Comparison of ENCODE assay signal across 10 cellular contexts in genomic region chr9:70405808-70406445, GRCh38. TPM values are rescaled to one million over a fixed set of nuclear protein-coding genes. Genes with fewer than 3 reads are reported as not detected.
A peak's percentile ranks its signal among the peaks of the same experiment; 100 is the strongest.
DNase-seq lines count a peak whose midpoint lies in the region; ATAC-seq and TF ChIP-seq lines count a peak whose summit lies in the region.
"Had no signal": no experiment of that assay in that cellular context is flagged by ENCODE, and none has a peak within 500 bp of the region (broad histone marks: within the 10 kb centered on the region; RNA-seq: fewer than 3 reads in every experiment).

No MANE protein-coding gene starts in this region.

- peaks cover 10% of the 10 kb centered on the region for H3K36me3 Mint-ChIP-seq in activated CD4-positive, alpha-beta T cell treated with anti-CD3 and anti-CD28 coated beads, Interleukin-2, amount 10 ng/mL, durations not matched to agents 7 days and 5 days (ENCODE audit: low read depth)

- WGBS in esophagus squamous epithelium, 2 donors: 45 to 55% methylated on average over 3 of the region's 3 CpGs
- 51 to 61% (median 53%) methylated on average over 3 of the region's 3 CpGs for WGBS in stomach, 5 donors

- peaks cover 0 to 13% (median 0%) of the 10 kb centered on the region in 3 donors for H3K36me3 ChIP-seq in esophagus squamous epithelium
- H3K36me3 ChIP-seq in stomach: peaks cover 0 to 14% (median 9%) of the 10 kb centered on the region in 4 donors

- peaks cover 68% of the 10 kb centered on the region for H3K4me1 Mint-ChIP-seq in activated CD4-positive, alpha-beta T cell treated with anti-CD3 and anti-CD28 coated beads, Interleukin-2, amount 10 ng/mL, durations not matched to agents 7 days and 5 days

- intact Hi-C loops in esophagus squamous epithelium (cut with DNase I): no loop called here
- intact Hi-C loops in stomach (cut with DNase I; ENCODE audit: low total_unique reads): no loop called here

- H3K9me3 Mint-ChIP-seq in activated CD4-positive, alpha-beta T cell treated with anti-CD3 and anti-CD28 coated beads, Interleukin-2, amount 10 ng/mL, durations not matched to agents 7 days and 5 days: no peaks in the 10 kb centered on the region

- H3K9me3 ChIP-seq in esophagus squamous epithelium (no peaks in the 10 kb centered on the region), stomach (no peaks in the 10 kb centered on the region)

- POLR2A ChIA-PET in activated CD4-positive, alpha-beta T cell treated with anti-CD3 and anti-CD28 coated beads, Interleukin-2, amount 10 ng/mL, durations not matched to agents 7 days and 5 days (lab: Charles Lee): no interaction called here

- no peaks in the 10 kb centered on the region for H3K27me3 Mint-ChIP-seq in activated CD4-positive, alpha-beta T cell treated with anti-CD3 and anti-CD28 coated beads, Interleukin-2, amount 10 ng/mL, durations not matched to agents 7 days and 5 days

- TF ChIP-seq CTCF in esophagus squamous epithelium (IDR thresholded peaks at IDR 0.05) (no peak), stomach (IDR thresholded peaks at IDR 0.05) (no peak)

- no peak for TF ChIP-seq POLR2A in esophagus squamous epithelium (IDR thresholded peaks at IDR 0.05)
- no peak for TF ChIP-seq POLR2A in stomach (IDR thresholded peaks at IDR 0.05)

- peak overlapping the region; percentile 84 for H3K27ac Mint-ChIP-seq in activated CD4-positive, alpha-beta T cell treated with anti-CD3 and anti-CD28 coated beads, Interleukin-2, amount 10 ng/mL, durations not matched to agents 7 days and 5 days

- peak; percentile 8 for ATAC-seq in HG03439 (IDR thresholded peaks at IDR 0.05; ENCODE audit: unreplicated experiment)

- no peaks in the 10 kb centered on the region for H3K27me3 ChIP-seq in esophagus squamous epithelium
- H3K27me3 ChIP-seq in stomach: no peaks in the 10 kb centered on the region

- H3K4me1 ChIP-seq in esophagus squamous epithelium: peaks cover 32 to 96% (median 43%) of the 10 kb centered on the region in 3 donors
- H3K4me1 ChIP-seq in stomach: peaks cover 78 to 96% (median 87%) of the 10 kb centered on the region in 4 donors

- H3K4me3 Mint-ChIP-seq in activated CD4-positive, alpha-beta T cell treated with anti-CD3 and anti-CD28 coated beads, Interleukin-2, amount 10 ng/mL, durations not matched to agents 7 days and 5 days: peak overlapping the region; percentile 59

- DNase-seq in activated CD4-positive, alpha-beta T cell treated with anti-CD3 and anti-CD28 coated beads, Interleukin-2, amount 10 ng/mL, durations not matched to agents 7 days and 5 days: no peak
- no peak for DNase-seq in activated CD4-positive, alpha-beta T cell treated with anti-CD3 and anti-CD28 coated beads for 48 hours
- DNase-seq in esophagus squamous epithelium (lab: John Stamatoyannopoulos, UW) (no peak), stomach (no peak), iPS-NIHi11 (ENCODE audit: low spot score) (no peak), cortex of kidney (lab: John Stamatoyannopoulos, UW) (no peak), NCI-H82 (lab: John Stamatoyannopoulos, UW) (no peak)

- H3K4me3 ChIP-seq in esophagus squamous epithelium (peak overlapping the region in 2 of 4 donors; percentile 24 to 28), stomach (peak overlapping the region in 2 of 4 donors; percentile 1 to 38)
- H3K4me3 ChIP-seq: SK-N-MC had no signal

- TF ChIP-seq EP300 in stomach (IDR thresholded peaks at IDR 0.05): no peak

- peak overlapping the region; percentile 50 to 79 (median 68) for H3K27ac ChIP-seq in esophagus squamous epithelium
- peak overlapping the region; percentile 64 to 80 (median 76) for H3K27ac ChIP-seq in stomach
- H3K27ac ChIP-seq: C4-2B, SK-N-MC had no signal

- CTCF ChIA-PET in activated CD4-positive, alpha-beta T cell treated with anti-CD3 and anti-CD28 coated beads, Interleukin-2, amount 10 ng/mL, durations not matched to agents 7 days and 5 days (lab: Charles Lee): interaction anchor here (1.1 to 1.2 kb wide), 2 partner anchors 16 to 17 kb away, joined by 4 read pairs; no protein-coding TSS in a partner anchor

RNA-seq across cellular contexts. Expression of gene KLF9, which starts 8.5 kb away (rescaled TPM):
- 10 to 100 TPM; 11.3 to 12.8 TPM for total RNA-seq in activated CD4-positive, alpha-beta T cell treated with anti-CD3 and anti-CD28 coated beads, Interleukin-2, amount 10 ng/mL, durations not matched to agents 7 days and 5 days
- total RNA-seq in esophagus squamous epithelium (10 to 100 TPM; 13.7 to 71.0 (median 17.3) TPM), stomach (100 to 1,000 TPM in 2 of 5 donors, 10 to 100 TPM in 3; 37.3 to 174 (median 95.3) TPM)
- 10 to 100 TPM; 27.9 to 35.9 (median 28.4) TPM for polyA plus RNA-seq in stomach
